In the genomic region with DNA sequence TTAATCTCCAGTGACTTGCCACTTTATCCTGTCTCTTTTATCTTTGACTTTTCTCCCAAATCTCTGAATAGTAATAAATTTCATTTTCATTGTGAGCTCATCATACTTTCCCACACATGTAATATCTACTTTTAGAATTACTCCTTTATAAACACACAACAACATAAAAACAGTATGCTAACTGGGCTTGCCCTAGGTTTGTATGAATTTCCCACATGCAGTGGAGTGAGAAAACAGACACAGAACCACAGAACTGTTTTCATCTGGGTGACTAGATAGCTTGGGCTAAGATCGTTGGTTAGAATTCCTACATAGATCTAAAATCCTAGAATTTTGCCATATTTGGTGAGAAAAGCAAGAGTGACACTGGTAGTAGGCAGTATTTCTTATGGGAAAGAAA, we compare ENCODE assay signal across 23 cellular contexts.
"Had no signal": no experiment of that assay in that cellular context is flagged by ENCODE, and none has a peak within 500 bp of the region (broad histone marks: within the 10 kb centered on the region; RNA-seq: fewer than 3 reads in every experiment).

No MANE protein-coding gene starts in this region.

- H3K27ac ChIP-seq: brain microvascular endothelial cell, hepatocyte, lower lobe of right lung, ovary, psoas muscle, right lobe of liver, spleen, thoracic aorta, upper lobe of left lung had no signal

- H3K4me3 Mint-ChIP-seq: activated CD4-positive, alpha-beta T cell treated with anti-CD3 and anti-CD28 coated beads, Interleukin-2, amount 10 ng/mL, durations not matched to agents 7 days and 5 days; activated CD8-positive, alpha-beta T cell treated with anti-CD3 and anti-CD28 coated beads, Interleukin-2, amount 10 ng/mL, durations not matched to agents 7 days and 5 days; activated T-cell treated with anti-CD3 and anti-CD28 coated beads, Interleukin-2, amount 50 U/mL, for 24 hours; central memory CD8-positive, alpha-beta T cell; stimulated activated memory B cell treated with anti-CD40 and anti-IgM and Interleukin-4, amounts not matched to agents 10 μg/mL and 1 μg/mL and 100 μg/mL, for 72 hours had no signal

- H3K4me1 ChIP-seq: lower lobe of right lung, right lobe of liver, spleen, upper lobe of left lung had no signal

- H3K4me1 Mint-ChIP-seq: activated CD4-positive, alpha-beta T cell treated with anti-CD3 and anti-CD28 coated beads, Interleukin-2, amount 10 ng/mL, durations not matched to agents 7 days and 5 days; central memory CD8-positive, alpha-beta T cell; stimulated activated memory B cell treated with anti-CD40 and anti-IgM and Interleukin-4, amounts not matched to agents 10 μg/mL and 1 μg/mL and 100 μg/mL, for 72 hours had no signal

- DNase-seq: activated CD4-positive, alpha-beta T cell treated with anti-CD3 and anti-CD28 coated beads, Interleukin-2, amount 10 ng/mL, durations not matched to agents 7 days and 5 days; activated CD8-positive, alpha-beta T cell treated with anti-CD3 and anti-CD28 coated beads, Interleukin-2, amount 10 ng/mL, durations not matched to agents 7 days and 5 days; activated naive CD4-positive, alpha-beta T cell treated with Interleukin-2 at 50 U/mL for 16 hours; activated T-cell treated with anti-CD3 and anti-CD28 coated beads, Interleukin-2, amount 50 U/mL, for 24 hours; anterior cingulate cortex; brain microvascular endothelial cell; erythroblast; left cardiac atrium; lower lobe of right lung; ovary; psoas muscle; right lobe of liver; spleen; stimulated activated CD4-positive, alpha-beta T cell treated with anti-CD3 and anti-CD28 coated beads, Interleukin-4, amount 100 ng/mL, for 4 hours; T-helper 1 cell; T-helper 9 cell; upper lobe of left lung had no signal

- H3K27ac Mint-ChIP-seq: activated CD4-positive, alpha-beta T cell treated with anti-CD3 and anti-CD28 coated beads, Interleukin-2, amount 10 ng/mL, durations not matched to agents 7 days and 5 days; activated CD8-positive, alpha-beta T cell treated with anti-CD3 and anti-CD28 coated beads, Interleukin-2, amount 10 ng/mL, durations not matched to agents 7 days and 5 days; activated T-cell treated with anti-CD3 and anti-CD28 coated beads, Interleukin-2, amount 50 U/mL, for 24 hours; activated T-helper 2 cell treated with anti-CD3 and anti-CD28 coated beads, Interferon-gamma antibody, Interleukin-2, Interleukin-4, amounts not matched to agents 10 μg/mL and 5 μg/mL and 100 μg/mL, durations not matched to agents 14 hours and 24 hours and 36 hours; stimulated activated memory B cell treated with anti-CD40 and anti-IgM and Interleukin-4, amounts not matched to agents 10 μg/mL and 1 μg/mL and 100 μg/mL, for 72 hours had no signal

- ATAC-seq: activated CD8-positive, alpha-beta T cell treated with anti-CD3 and anti-CD28 coated beads, Interleukin-2, amount 10 ng/mL, durations not matched to agents 7 days and 5 days; lower lobe of right lung; psoas muscle; right lobe of liver; stimulated activated memory B cell treated with anti-CD40 and anti-IgM and Interleukin-4, amounts not matched to agents 10 μg/mL and 1 μg/mL and 100 μg/mL, for 72 hours had no signal

- H3K27me3 Mint-ChIP-seq: central memory CD8-positive, alpha-beta T cell had no signal

- H3K36me3 ChIP-seq: brain microvascular endothelial cell, lower lobe of right lung, ovary, right lobe of liver, spleen, thoracic aorta, upper lobe of left lung had no signal

- H3K4me3 ChIP-seq: coronary artery, hepatocyte, lower lobe of right lung, ovary, psoas muscle, right lobe of liver, spleen, thoracic aorta, upper lobe of left lung had no signal

- H3K27me3 ChIP-seq: brain microvascular endothelial cell, hepatocyte, ovary, right lobe of liver, spleen, upper lobe of left lung had no signal

- H3K9me3 ChIP-seq: lower lobe of right lung, ovary, psoas muscle, right lobe of liver, spleen, thoracic aorta, upper lobe of left lung had no signal

- H3K9me3 Mint-ChIP-seq: activated CD4-positive, alpha-beta T cell treated with anti-CD3 and anti-CD28 coated beads, Interleukin-2, amount 10 ng/mL, durations not matched to agents 7 days and 5 days; activated T-cell treated with anti-CD3 and anti-CD28 coated beads, Interleukin-2, amount 50 U/mL, for 24 hours; activated T-helper 2 cell treated with anti-CD3 and anti-CD28 coated beads, Interferon-gamma antibody, Interleukin-2, Interleukin-4, amounts not matched to agents 10 μg/mL and 5 μg/mL and 100 μg/mL, durations not matched to agents 14 hours and 24 hours and 36 hours; central memory CD8-positive, alpha-beta T cell; stimulated activated memory B cell treated with anti-CD40 and anti-IgM and Interleukin-4, amounts not matched to agents 10 μg/mL and 1 μg/mL and 100 μg/mL, for 72 hours had no signal

- H3K36me3 Mint-ChIP-seq: stimulated activated memory B cell treated with anti-CD40 and anti-IgM and Interleukin-4, amounts not matched to agents 10 μg/mL and 1 μg/mL and 100 μg/mL, for 72 hours had no signal
